Comparison of ENCODE assay signal across 9 cellular contexts in genomic region chr1:207830788-207831187, GRCh38.
DNase-seq lines count a peak whose midpoint lies in the region; ATAC-seq and TF ChIP-seq lines count a peak whose summit lies in the region.
"Had no signal": no experiment of that assay in that cellular context is flagged by ENCODE, and none has a peak within 500 bp of the region (broad histone marks: within the 10 kb centered on the region; RNA-seq: fewer than 3 reads in every experiment).

No MANE protein-coding gene starts in this region.

- no peaks in the 10 kb centered on the region for H3K27me3 Mint-ChIP-seq in activated B cell treated with CpG ODN at 0.5 μM for 24 hours

- TF ChIP-seq CTCF in C4-2B (conservative IDR thresholded peaks at IDR 0.05) = no peak
- no peak for TF ChIP-seq CTCF in activated B cell treated with CpG ODN at 0.5 μM for 24 hours (IDR thresholded peaks at IDR 0.05)
- no peak for TF ChIP-seq CTCF in heart left ventricle (IDR thresholded peaks at IDR 0.05)

- H3K27me3 ChIP-seq in heart left ventricle = no peaks in the 10 kb centered on the region

- peaks cover 13 to 98% (median 84%) of the 10 kb centered on the region in 12 donors for H3K4me1 ChIP-seq in heart left ventricle

- TF ChIP-seq POLR2A in heart left ventricle (IDR thresholded peaks at IDR 0.05) = no peak

- peaks cover 90% of the 10 kb centered on the region for H3K4me1 Mint-ChIP-seq in activated B cell treated with CpG ODN at 0.5 μM for 24 hours

- peak overlapping the region; percentile 89 for H3K27ac Mint-ChIP-seq in activated B cell treated with CpG ODN at 0.5 μM for 24 hours

- H3K36me3 Mint-ChIP-seq in activated B cell treated with CpG ODN at 0.5 μM for 24 hours (ENCODE audit: low read depth) = peaks cover 12% of the 10 kb centered on the region

- POLR2A ChIA-PET in activated B cell treated with CpG ODN at 0.5 μM for 24 hours (lab: Charles Lee) = interaction anchor here (1.4 to 13.1 kb wide), 3 partner anchors 7 to 50 kb away, joined by 3 to 547 read pairs (median 63); no protein-coding TSS in a partner anchor

- H3K4me3 Mint-ChIP-seq in activated B cell treated with CpG ODN at 0.5 μM for 24 hours = no peak overlapping the region

- DNase-seq in activated B cell treated with CpG ODN at 0.5 μM for 24 hours (no peak), heart left ventricle (peak in 3 of 5 donors; percentile 72 to 88 (median 84)), sciatic nerve (ENCODE audit: low spot score) (peak; percentile 42), COLO829 (ENCODE audit: low spot score) (no peak), NCI-H1417 treated with DMSO at 0.1 percent for 48 hours (lab: John Stamatoyannopoulos, UW) (no peak), GM03348 (ENCODE audit: low spot score) (no peak)
- DNase-seq: PC-3 had no signal

- intact Hi-C loops in activated B cell treated with CpG ODN at 0.5 μM for 24 hours (cut with micrococcal nuclease) (no loop called here), heart left ventricle (cut with DNase I) (loop anchor here in 3 of 10 donors (1.0 to 5.0 kb wide), 2 partner anchors 39 to 132 kb away; no protein-coding TSS in a partner anchor), sciatic nerve (cut with DNase I) (loop anchor here (5.0 kb wide), 1 partner anchor 37 kb away; no protein-coding TSS in a partner anchor)

- H3K9me3 ChIP-seq in heart left ventricle = no peaks in the 10 kb centered on the region

- H3K27ac ChIP-seq in C4-2B (0 out of 2 replicates have a peak overlapping the region, but pooled peaks have one; percentile 4), heart left ventricle (peak overlapping the region; percentile 74 to 98 (median 83))

- no peaks in the 10 kb centered on the region for H3K9me3 Mint-ChIP-seq in activated B cell treated with CpG ODN at 0.5 μM for 24 hours

- 51 to 65% (median 57%) methylated on average over 9 of the region's 9 CpGs for WGBS in heart left ventricle, 4 donors

- ATAC-seq in activated B cell treated with CpG ODN at 0.5 μM for 24 hours (ENCODE audit: low read depth) (no peak), heart left ventricle (peak; percentile 78 to 81 (median 78)), sciatic nerve (no peak), HG03175 (IDR thresholded peaks at IDR 0.05; ENCODE audit: unreplicated experiment) (no peak)
- ATAC-seq: PC-3 had no signal

- CTCF ChIA-PET in activated B cell treated with CpG ODN at 0.5 μM for 24 hours (lab: Charles Lee) = interaction anchor here (1.9 to 15.6 kb wide), 4 partner anchors 8 to 54 kb away, joined by 14 to 397 read pairs (median 30); no protein-coding TSS in a partner anchor

- H3K4me3 ChIP-seq in heart left ventricle = no peak overlapping the region

- H3K36me3 ChIP-seq in heart left ventricle = peaks cover 0 to 5% (median 0%) of the 10 kb centered on the region in 9 donors

Comparison
In these comparisons a context has a peak if more than half of its experiments do, and no peak if none do; other contexts are left out.
1. ATAC-seq: peak in heart left ventricle (4 of 4); none in activated B cell treated with CpG ODN at 0.5 μM for 24 hours (single experiment), sciatic nerve (single experiment) and HG03175 (single experiment).
2. DNase-seq: peak in heart left ventricle (3 of 5) and sciatic nerve (single experiment); none in activated B cell treated with CpG ODN at 0.5 μM for 24 hours (single experiment), COLO829 (single experiment), NCI-H1417 treated with DMSO at 0.1 percent for 48 hours (single experiment) and GM03348 (single experiment).